Comparison of ENCODE assay signal across 15 cellular contexts in genomic region chr6:150766201-150766997, GRCh38.
DNase-seq lines count a peak whose midpoint lies in the region; ATAC-seq and TF ChIP-seq lines count a peak whose summit lies in the region.
"Had no signal": no experiment of that assay in that cellular context is flagged by ENCODE, and none has a peak within 500 bp of the region (broad histone marks: within the 10 kb centered on the region; RNA-seq: fewer than 3 reads in every experiment).

No MANE protein-coding gene starts in this region.

- H3K4me3 ChIP-seq in DOHH2 (ENCODE audit: low read length) (no peak overlapping the region; the same call in 1 of the 2 replicates), astrocyte of the spinal cord (ENCODE audit: low read depth, low read length) (no peak overlapping the region)
- H3K4me3 ChIP-seq: BLaER1, gastrocnemius medialis, right lobe of liver, stomach had no signal

- no peak overlapping the region for H3K27ac ChIP-seq in DOHH2 (ENCODE audit: low read depth, low read length)
- H3K27ac ChIP-seq: BLaER1, gastrocnemius medialis, right lobe of liver had no signal

- H3K9me2 ChIP-seq in DOHH2 (replicated peaks; ENCODE audit: control insufficient read depth, low read length), result no peaks in the 10 kb centered on the region

- ATAC-seq in GM19328 (IDR thresholded peaks at IDR 0.05; ENCODE audit: unreplicated experiment), result no peak
- ATAC-seq in GM18502 (IDR thresholded peaks at IDR 0.05; ENCODE audit: poor library complexity, unreplicated experiment), result no peak
- ATAC-seq: gastrocnemius medialis, right lobe of liver, T-cell had no signal

- peaks cover 7% of the 10 kb centered on the region for H3F3A ChIP-seq in DOHH2 (ENCODE audit: control insufficient read depth, insufficient read depth)

- TF ChIP-seq CTCF in DOHH2 (IDR thresholded peaks at IDR 0.05; ENCODE audit: low read depth, low read length, poor library complexity, severe bottlenecking) (no peak), astrocyte of the spinal cord (IDR thresholded peaks at IDR 0.05; ENCODE audit: low read depth, low read length) (no peak), nephron progenitor cell (IDR thresholded peaks at IDR 0.05) (no peak)

- no peaks in the 10 kb centered on the region for H3K27me3 ChIP-seq in DOHH2 (ENCODE audit: control insufficient read depth, low read length)
- H3K27me3 ChIP-seq: BLaER1, gastrocnemius medialis, right lobe of liver, stomach had no signal

- no peaks in the 10 kb centered on the region for H3K9me3 Mint-ChIP-seq in nephron progenitor cell
- H3K9me3 Mint-ChIP-seq: T-cell had no signal

- peak overlapping the region; percentile 65 for H3K4me2 ChIP-seq in DOHH2 (ENCODE audit: low read length)
- H3K4me2 ChIP-seq: BLaER1 had no signal

- H3K4me1 Mint-ChIP-seq in nephron progenitor cell, result peaks cover 41% of the 10 kb centered on the region
- H3K4me1 Mint-ChIP-seq: T-cell had no signal

- H4K20me1 ChIP-seq in DOHH2 (ENCODE audit: control insufficient read depth, insufficient read depth, low read depth, low read length), result no peaks in the 10 kb centered on the region
- H4K20me1 ChIP-seq: BLaER1 had no signal

- no peak overlapping the region for H3K4me3 Mint-ChIP-seq in nephron progenitor cell
- H3K4me3 Mint-ChIP-seq: T-cell had no signal

- peaks cover 41% of the 10 kb centered on the region for H3K36me3 ChIP-seq in DOHH2 (ENCODE audit: control insufficient read depth, low read length)
- H3K36me3 ChIP-seq: BLaER1, gastrocnemius medialis had no signal

- peaks cover 38% of the 10 kb centered on the region for H3K79me2 ChIP-seq in DOHH2 (ENCODE audit: control insufficient read depth, low read length)

- H3K9me3 ChIP-seq in DOHH2 (ENCODE audit: control insufficient read depth, insufficient read depth, low read length), result no peaks in the 10 kb centered on the region
- H3K9me3 ChIP-seq: BLaER1, gastrocnemius medialis, right lobe of liver, stomach had no signal

- H3K36me3 Mint-ChIP-seq in nephron progenitor cell (ENCODE audit: low read depth), result peaks cover 13% of the 10 kb centered on the region

- peak; percentile 94 for DNase-seq in NCI-H1105 treated with DMSO at 0.1 percent for 48 hours (lab: John Stamatoyannopoulos, UW)
- DNase-seq in astrocyte of the spinal cord (ENCODE audit: low read depth, low spot score), result peak; percentile 69
- no peak for DNase-seq in nephron progenitor cell
- DNase-seq in NCI-H2081 treated with DMSO at 0.1 percent for 48 hours (lab: John Stamatoyannopoulos, UW), result no peak
- no peak for DNase-seq in activated gamma-delta T cell treated with Interleukin-2 at 50 U/mL for 16 hours
- DNase-seq: activated T-cell treated with anti-CD3 and anti-CD28 coated beads, Interleukin-2, amount 50 U/mL, for 48 hours; effector CD4-positive, alpha-beta T cell; gastrocnemius medialis; right lobe of liver; stomach; T-cell had no signal

- peak overlapping the region; percentile 18 for H3K27ac Mint-ChIP-seq in nephron progenitor cell
- H3K27ac Mint-ChIP-seq: T-cell had no signal

- H3K27me3 Mint-ChIP-seq in nephron progenitor cell (ENCODE audit: low read depth, poor library complexity), result peaks cover 10% of the 10 kb centered on the region

- in situ Hi-C loops in astrocyte of the spinal cord (cut with HindIII; ENCODE audit: low sequenced_read_pairs), result no loop called here

- H3K4me1 ChIP-seq in DOHH2 (ENCODE audit: control insufficient read depth, low read length), result peaks cover 51% of the 10 kb centered on the region
- H3K4me1 ChIP-seq: right lobe of liver had no signal

Comparison
In these comparisons a context has a peak if more than half of its experiments do, and no peak if none do; other contexts are left out.
1. DNase-seq: peak in NCI-H1105 treated with DMSO at 0.1 percent for 48 hours (single experiment) and astrocyte of the spinal cord (single experiment); none in nephron progenitor cell (single experiment), NCI-H2081 treated with DMSO at 0.1 percent for 48 hours (single experiment) and activated gamma-delta T cell treated with Interleukin-2 at 50 U/mL for 16 hours (single experiment).